24 cellular contexts compared by ENCODE assay signal in the genomic region with DNA sequence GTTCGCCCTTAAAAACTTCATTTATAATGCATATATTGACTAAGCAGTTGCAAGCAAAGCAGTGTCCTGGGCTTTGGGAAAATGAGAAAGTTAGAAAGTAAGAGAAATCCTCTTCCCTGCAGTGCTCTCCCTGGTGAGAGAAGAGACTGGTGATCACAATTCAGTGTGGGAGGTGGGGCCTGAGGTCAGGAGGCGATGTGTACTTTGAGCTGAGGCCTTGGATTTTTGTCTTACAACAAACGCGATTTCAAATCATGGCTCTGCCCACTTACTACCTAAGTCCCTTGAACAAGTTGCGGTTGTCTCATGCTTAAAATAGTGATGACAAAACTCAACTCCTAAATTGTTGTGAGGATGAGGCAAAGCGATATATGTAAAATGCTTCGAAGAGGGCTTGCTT.
"Had no signal": no experiment of that assay in that cellular context is flagged by ENCODE, and none has a peak within 500 bp of the region (broad histone marks: within the 10 kb centered on the region; RNA-seq: fewer than 3 reads in every experiment).

No MANE protein-coding gene starts in this region.

- ATAC-seq: gastroesophageal sphincter; heart left ventricle; left lobe of liver; natural killer cell; stimulated activated memory B cell treated with anti-CD40 and anti-IgM and Interleukin-4, amounts not matched to agents 10 μg/mL and 1 μg/mL and 100 μg/mL, for 72 hours; stimulated activated naive CD8-positive, alpha-beta T cell treated with anti-CD3 and anti-CD28 coated beads, Interleukin-15, Interleukin-2, amounts not matched to agents 100 U/mL and 50 U/mL, for 24 hours had no signal

- H3K4me3 ChIP-seq: coronary artery, esophagus muscularis mucosa, gastroesophageal sphincter, heart left ventricle, lung, prostate gland, right atrium auricular region, sigmoid colon, testis, tibial artery had no signal

- H3K4me1 ChIP-seq: esophagus muscularis mucosa, foreskin keratinocyte, gastroesophageal sphincter, heart left ventricle, prostate gland, right atrium auricular region, sigmoid colon, testis, tibial artery had no signal

- FAIRE-seq: endothelial cell of umbilical vein, kidney, urothelium cell line had no signal

- H3K36me3 ChIP-seq: esophagus muscularis mucosa, gastroesophageal sphincter, heart left ventricle, prostate gland, right atrium auricular region, sigmoid colon, tibial artery had no signal

- H3K27ac ChIP-seq: coronary artery, esophagus muscularis mucosa, foreskin keratinocyte, gastroesophageal sphincter, heart left ventricle, prostate gland, right atrium auricular region, sigmoid colon, testis, tibial artery had no signal

- DNase-seq: dermis blood vessel endothelial cell; effector memory CD4-positive, alpha-beta T cell; heart left ventricle; hippocampal formation; kidney; natural killer cell; nucleus accumbens; sigmoid colon; stimulated activated CD4-positive, alpha-beta T cell treated with anti-CD3 and anti-CD28 coated beads, Interleukin-4, amount 100 ng/mL, for 4 hours; stimulated activated naive CD8-positive, alpha-beta T cell treated with anti-CD3 and anti-CD28 coated beads, Interleukin-15, Interleukin-2, amounts not matched to agents 100 U/mL and 50 U/mL, for 24 hours; substantia nigra; testis; tibial artery had no signal

- H3K27me3 ChIP-seq: esophagus muscularis mucosa, foreskin keratinocyte, gastroesophageal sphincter, heart left ventricle, right atrium auricular region, sigmoid colon, testis, tibial artery had no signal

- H3K9me3 ChIP-seq: esophagus muscularis mucosa, gastroesophageal sphincter, prostate gland, right atrium auricular region, sigmoid colon, testis, tibial artery had no signal
